8 cellular contexts compared by ENCODE assay signal in genomic region chr2:191020742-191021381, GRCh38. TPM values are rescaled to one million over a fixed set of nuclear protein-coding genes. Genes with fewer than 3 reads are reported as not detected.
DNase-seq lines count a peak whose midpoint lies in the region; ATAC-seq and TF ChIP-seq lines count a peak whose summit lies in the region.

No MANE protein-coding gene starts in this region.

- no peak for TF ChIP-seq CTCF in uterus (IDR thresholded peaks at IDR 0.05)

- no peaks in the 10 kb centered on the region for H3K27me3 ChIP-seq in effector memory CD4-positive, alpha-beta T cell (replicated peaks; ENCODE audit: control insufficient read depth, insufficient read depth, low read length, poor library complexity, severe bottlenecking)
- H3K27me3 ChIP-seq in uterus: no peaks in the 10 kb centered on the region

- no peaks in the 10 kb centered on the region for H3K9me3 ChIP-seq in effector memory CD4-positive, alpha-beta T cell (ENCODE audit: control insufficient read depth, low read length)
- H3K9me3 ChIP-seq in uterus: no peaks in the 10 kb centered on the region

- no peak for TF ChIP-seq POLR2A in uterus (IDR thresholded peaks at IDR 0.05)

- H3K4me1 ChIP-seq in effector memory CD4-positive, alpha-beta T cell (ENCODE audit: control insufficient read depth, insufficient read depth, low read length, poor library complexity, severe bottlenecking): peaks cover 43% of the 10 kb centered on the region
- no peaks in the 10 kb centered on the region for H3K4me1 ChIP-seq in uterus

- peak overlapping the region; percentile 67 for H3K4me3 ChIP-seq in effector memory CD4-positive, alpha-beta T cell (ENCODE audit: insufficient read depth, low read depth, low read length, poor library complexity, severe bottlenecking)
- H3K4me3 ChIP-seq in uterus: peak overlapping the region; percentile 51 to 66

- intact Hi-C loops in uterus (cut with DNase I; ENCODE audit: low total_unique reads): no loop called here

- DNase-seq in DMS79 (lab: John Stamatoyannopoulos, UW): peak; percentile 2
- peak; percentile 19 to 51 for DNase-seq in SW 1271 (lab: John Stamatoyannopoulos, UW)
- DNase-seq in effector memory CD4-positive, alpha-beta T cell: no peak
- DNase-seq in mucosa of gallbladder (ENCODE audit: low spot score): peak; percentile 23
- DNase-seq in uterus: peak; percentile 58 to 72
- DNase-seq in cerebellar cortex (ENCODE audit: low spot score): no peak

- no peaks in the 10 kb centered on the region for H3K36me3 ChIP-seq in effector memory CD4-positive, alpha-beta T cell (ENCODE audit: control insufficient read depth, insufficient read depth, low read length)
- no peaks in the 10 kb centered on the region for H3K36me3 ChIP-seq in uterus

- ATAC-seq in GM21360 (IDR thresholded peaks at IDR 0.05; ENCODE audit: unreplicated experiment): peak; percentile 17
- peak; percentile 3 for ATAC-seq in HG03558 (IDR thresholded peaks at IDR 0.05; ENCODE audit: extremely low read depth, unreplicated experiment)

- peak overlapping the region; percentile 77 for H3K27ac ChIP-seq in effector memory CD4-positive, alpha-beta T cell (ENCODE audit: insufficient read depth, low read length, poor library complexity, severe bottlenecking)
- H3K27ac ChIP-seq in uterus: peak overlapping the region; percentile 83 to 88

RNA-seq across cellular contexts. Expression of gene STAT1, which starts 6.9 kb away (rescaled TPM):
- 68.6 TPM for total RNA-seq in mucosa of gallbladder
- total RNA-seq in uterus: 10 to 100 TPM; 20.7 to 83.0 (median 56.1) TPM

Comparison
In these comparisons a context has a peak if more than half of its experiments do, and no peak if none do; other contexts are left out.
1. DNase-seq: peak in DMS79 (single experiment), SW 1271 (2 of 2), mucosa of gallbladder (single experiment) and uterus (2 of 2); none in effector memory CD4-positive, alpha-beta T cell (0 of 3) and cerebellar cortex (single experiment).